15 cellular contexts compared by ENCODE assay signal in genomic region chr2:216857131-216857550, GRCh38. TPM values are rescaled to one million over a fixed set of nuclear protein-coding genes. Genes with fewer than 3 reads are reported as not detected.
DNase-seq lines count a peak whose midpoint lies in the region; ATAC-seq and TF ChIP-seq lines count a peak whose summit lies in the region.
"Had no signal": no experiment of that assay in that cellular context is flagged by ENCODE, and none has a peak within 500 bp of the region (broad histone marks: within the 10 kb centered on the region; RNA-seq: fewer than 3 reads in every experiment).

No MANE protein-coding gene starts in this region.

- H3K27ac ChIP-seq in AG04450 (ENCODE audit: low read depth, low read length) (no peak overlapping the region), suprapubic skin (no peak overlapping the region)
- H3K27ac ChIP-seq: left lung, VCaP had no signal

- TF ChIP-seq CTCF in AG04450 (IDR thresholded peaks at IDR 0.05; ENCODE audit: low read depth, low read length) (no peak), suprapubic skin (IDR thresholded peaks at IDR 0.05) (no peak)

- TF ChIP-seq POLR2A in suprapubic skin (IDR thresholded peaks at IDR 0.05) = no peak

- no peaks in the 10 kb centered on the region for H3K36me3 Mint-ChIP-seq in activated T-cell treated with anti-CD3 and anti-CD28 coated beads, Interleukin-2, amount 50 U/mL, for 72 hours (ENCODE audit: insufficient read depth in 2 of 2)

- H3K4me1 ChIP-seq in suprapubic skin = peaks cover 2% of the 10 kb centered on the region
- H3K4me1 ChIP-seq: left lung had no signal

- H3K9me3 ChIP-seq in AG04450 (ENCODE audit: control insufficient read depth, insufficient read depth, low read length) = no peaks in the 10 kb centered on the region
- no peaks in the 10 kb centered on the region for H3K9me3 ChIP-seq in suprapubic skin
- H3K9me3 ChIP-seq: left lung had no signal

- DNase-seq in AG04450 (ENCODE audit: low read depth, low spot score) (peak; percentile 15), GM03348 (ENCODE audit: low spot score) (peak; percentile 31), left lobe of liver (ENCODE audit: low spot score) (no peak), activated gamma-delta T cell (lab: John Stamatoyannopoulos, UW) (no peak), suprapubic skin (ENCODE audit: low spot score in 2 of 2) (no peak), HT-29 (ENCODE audit: low spot score) (no peak)
- DNase-seq in activated T-cell treated with anti-CD3 and anti-CD28 coated beads, Interleukin-2, amount 50 U/mL, for 72 hours = peak; percentile 21 to 47
- DNase-seq: anterior cingulate cortex, left lung, NCI-H146 had no signal

- CTCF ChIA-PET in AG04450 (lab: Charles Lee) = interaction anchor here (0.8 kb wide), 1 partner anchor 19 kb away, joined by 3 read pairs; no protein-coding TSS in a partner anchor

- ATAC-seq in activated T-cell treated with anti-CD3 and anti-CD28 coated beads, Interleukin-2, amount 50 U/mL, for 72 hours (replicated peaks in 1 of 2) = peak; percentile 89
- peak; percentile 29 for ATAC-seq in left lobe of liver
- no peak for ATAC-seq in GM21390 (IDR thresholded peaks at IDR 0.05; ENCODE audit: unreplicated experiment)
- ATAC-seq: left lung had no signal

- H3K9me3 Mint-ChIP-seq in activated T-cell treated with anti-CD3 and anti-CD28 coated beads, Interleukin-2, amount 50 U/mL, for 72 hours = no peaks in the 10 kb centered on the region

- H3K4me1 Mint-ChIP-seq in activated T-cell treated with anti-CD3 and anti-CD28 coated beads, Interleukin-2, amount 50 U/mL, for 72 hours (ENCODE audit: low read depth) = peaks cover 32% of the 10 kb centered on the region

- H3K27me3 Mint-ChIP-seq in activated T-cell treated with anti-CD3 and anti-CD28 coated beads, Interleukin-2, amount 50 U/mL, for 72 hours (ENCODE audit: low read depth) = no peaks in the 10 kb centered on the region

- WGBS in suprapubic skin = 84% methylated on average over 3 of the region's 3 CpGs

- H3K27ac Mint-ChIP-seq in activated T-cell treated with anti-CD3 and anti-CD28 coated beads, Interleukin-2, amount 50 U/mL, for 72 hours = no peak overlapping the region

- H3K4me3 ChIP-seq in AG04450 (ENCODE audit: low read depth, low read length) = no peak overlapping the region
- H3K4me3 ChIP-seq in suprapubic skin = no peak overlapping the region
- H3K4me3 ChIP-seq: HAP-1, left lung had no signal

- TF ChIP-seq EP300 in suprapubic skin (IDR thresholded peaks at IDR 0.05) = no peak

- POLR2A ChIA-PET in AG04450 (lab: Yijun Ruan, JAX) = interaction anchor here (1.4 kb wide), 1 partner anchor 82 kb away, joined by 3 read pairs; no protein-coding TSS in a partner anchor

- H3K36me3 ChIP-seq in suprapubic skin = no peaks in the 10 kb centered on the region
- H3K36me3 ChIP-seq: HAP-1, left lung had no signal

- H3K27me3 ChIP-seq in AG04450 (ENCODE audit: control insufficient read depth, insufficient read depth, low read length) (no peaks in the 10 kb centered on the region), suprapubic skin (no peaks in the 10 kb centered on the region)
- H3K27me3 ChIP-seq: left lung had no signal

- H3K4me3 Mint-ChIP-seq in activated T-cell treated with anti-CD3 and anti-CD28 coated beads, Interleukin-2, amount 50 U/mL, for 72 hours = no peak overlapping the region

RNA-seq across cellular contexts. Expression of gene TNP1, which starts 2.7 kb away (rescaled TPM):
- not detected in 2 replicates for polyA plus RNA-seq in AG04450 (2011; rRNA removed)
- not detected in 2 replicates for polyA minus RNA-seq in AG04450 (2011; rRNA and poly(A)+ RNA removed)
- not detected for total RNA-seq in activated T-cell treated with anti-CD3 and anti-CD28 coated beads, Interleukin-2, amount 50 U/mL, for 72 hours
- not detected for total RNA-seq in left lobe of liver
- total RNA-seq in suprapubic skin = not detected
- total RNA-seq in HT-29 (2014; rRNA removed; shearing (Covaris generic)) = not detected in 2 replicates
- total RNA-seq: endothelial cell of umbilical vein, left lung, pulmonary artery endothelial cell had no signal
- polyA plus RNA-seq: endothelial cell of umbilical vein had no signal

Comparison
In these comparisons a context has a peak if more than half of its experiments do, and no peak if none do; other contexts are left out.
1. DNase-seq: peak in AG04450 (single experiment), GM03348 (single experiment) and activated T-cell treated with anti-CD3 and anti-CD28 coated beads, Interleukin-2, amount 50 U/mL, for 72 hours (2 of 2); none in left lobe of liver (single experiment), activated gamma-delta T cell (single experiment), suprapubic skin (0 of 2) and HT-29 (single experiment).